In the genomic region with DNA sequence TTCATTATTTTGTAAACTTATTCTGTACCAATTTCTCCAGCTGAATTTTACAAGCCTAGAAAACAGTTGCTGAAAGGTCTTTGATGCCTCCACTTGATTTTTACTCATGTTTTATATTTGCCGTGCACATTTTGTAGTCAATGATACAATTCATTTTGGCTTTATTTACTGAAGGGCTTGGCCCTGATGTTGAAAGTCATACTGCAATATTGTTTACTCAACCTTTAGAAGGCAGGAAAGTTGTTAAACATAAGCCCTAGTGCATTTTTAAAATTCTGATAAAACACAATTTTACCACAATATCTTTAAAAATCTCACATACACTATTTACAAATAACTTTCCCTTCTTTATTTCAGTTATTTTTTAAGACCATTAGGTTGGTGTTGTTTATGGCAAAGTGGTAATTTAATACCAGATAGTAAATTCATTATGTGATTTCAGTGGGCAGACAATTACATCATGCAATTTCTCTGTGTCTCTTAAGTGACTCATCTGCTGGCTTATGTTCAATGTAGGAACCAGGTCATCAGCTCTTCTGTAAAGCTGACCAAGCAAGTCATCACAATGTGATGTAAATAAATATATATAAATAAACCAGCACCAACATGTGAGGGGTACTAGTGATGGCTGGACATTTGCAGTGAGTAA, we compare ENCODE assay signal across 1 cellular context.
TF ChIP-seq lines count a peak whose summit lies in the region.

No MANE protein-coding gene starts in this region.

TF ChIP-seq in HepG2, 621 proteins besides CTCF, POLR2A, EP300 and RAD21 (continues in another document):
- TF ChIP-seq, protein P1, sequence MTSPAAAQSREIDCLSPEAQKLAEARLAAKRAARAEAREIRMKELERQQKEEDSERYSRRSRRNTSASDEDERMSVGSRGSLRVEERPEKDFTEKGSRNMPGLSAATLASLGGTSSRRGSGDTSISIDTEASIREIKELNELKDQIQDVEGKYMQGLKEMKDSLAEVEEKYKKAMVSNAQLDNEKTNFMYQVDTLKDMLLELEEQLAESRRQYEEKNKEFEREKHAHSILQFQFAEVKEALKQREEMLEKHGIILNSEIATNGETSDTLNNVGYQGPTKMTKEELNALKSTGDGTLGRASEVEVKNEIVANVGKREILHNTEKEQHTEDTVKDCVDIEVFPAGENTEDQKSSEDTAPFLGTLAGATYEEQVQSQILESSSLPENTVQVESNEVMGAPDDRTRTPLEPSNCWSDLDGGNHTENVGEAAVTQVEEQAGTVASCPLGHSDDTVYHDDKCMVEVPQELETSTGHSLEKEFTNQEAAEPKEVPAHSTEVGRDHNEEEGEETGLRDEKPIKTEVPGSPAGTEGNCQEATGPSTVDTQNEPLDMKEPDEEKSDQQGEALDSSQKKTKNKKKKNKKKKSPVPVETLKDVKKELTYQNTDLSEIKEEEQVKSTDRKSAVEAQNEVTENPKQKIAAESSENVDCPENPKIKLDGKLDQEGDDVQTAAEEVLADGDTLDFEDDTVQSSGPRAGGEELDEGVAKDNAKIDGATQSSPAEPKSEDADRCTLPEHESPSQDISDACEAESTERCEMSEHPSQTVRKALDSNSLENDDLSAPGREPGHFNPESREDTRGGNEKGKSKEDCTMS (CRISPR knock-in tag; conservative IDR thresholded peaks at IDR 0.05), result no peak
- TF ChIP-seq KLF16 (CRISPR knock-in tag; IDR thresholded peaks at IDR 0.05) (0 out of 4 replicates have a peak, but pooled peaks of 1 of the 2 experiments have one; percentile 14), NR2F1 (CRISPR knock-in tag; IDR thresholded peaks at IDR 0.05) (peak in 1 of 2 experiments; percentile 37; a peak in 1 of 4 replicates), CEBPB (IDR thresholded peaks at IDR 0.05; ENCODE audit: borderline replicate concordance, low read depth, low read length) (peak; percentile 69), SOX6 (IDR thresholded peaks at IDR 0.05) (no peak), SOX6 (CRISPR knock-in tag; IDR thresholded peaks at IDR 0.05) (peak; percentile 48; the same call in 1 of the 2 replicates), CREM (IDR thresholded peaks at IDR 0.05) (0 out of 2 replicates have a peak, but pooled peaks have one; percentile 30), CREM (CRISPR knock-in tag; IDR thresholded peaks at IDR 0.05) (no peak), FOSL2 (CRISPR knock-in tag; IDR thresholded peaks at IDR 0.05) (peak; percentile 90), FOXP1 (IDR thresholded peaks at IDR 0.05) (no peak), FOXP1 (CRISPR knock-in tag; IDR thresholded peaks at IDR 0.05) (peak; percentile 47; the same call in 1 of the 2 replicates), MAFK (conservative IDR thresholded peaks at IDR 0.05 in 1 of 2, IDR thresholded peaks at IDR 0.05 in 1 of 2; ENCODE audit: low read length in 2 of 2) (peak; percentile 21 to 60; a peak in 2 of 4 replicates), GATAD2A (CRISPR knock-in tag; IDR thresholded peaks at IDR 0.05) (peak; percentile 71), FOXA1 (IDR thresholded peaks at IDR 0.05) (no peak), FOXA1 (CRISPR knock-in tag; IDR thresholded peaks at IDR 0.05) (peak; percentile 68; the same call in 1 of the 2 replicates), ATF7 (IDR thresholded peaks at IDR 0.05) (peak; percentile 51; the same call in 1 of the 2 replicates), ATF7 (CRISPR knock-in tag; IDR thresholded peaks at IDR 0.05) (no peak), FIP1L1 (IDR thresholded peaks at IDR 0.05; ENCODE audit: borderline replicate concordance, insufficient read depth, low read depth, low read length) (no peak), HNF4A (CRISPR knock-in tag; IDR thresholded peaks at IDR 0.05) (peak; percentile 25; the same call in 1 of the 2 replicates), ZNF24 (IDR thresholded peaks at IDR 0.05) (no peak), FOXA3 (CRISPR knock-in tag; IDR thresholded peaks at IDR 0.05) (peak; percentile 69), SOX5 (CRISPR knock-in tag; IDR thresholded peaks at IDR 0.05; ENCODE audit: borderline replicate concordance) (peak; percentile 44; the same call in 1 of the 2 replicates)
- TF ChIP-seq, protein P2, sequence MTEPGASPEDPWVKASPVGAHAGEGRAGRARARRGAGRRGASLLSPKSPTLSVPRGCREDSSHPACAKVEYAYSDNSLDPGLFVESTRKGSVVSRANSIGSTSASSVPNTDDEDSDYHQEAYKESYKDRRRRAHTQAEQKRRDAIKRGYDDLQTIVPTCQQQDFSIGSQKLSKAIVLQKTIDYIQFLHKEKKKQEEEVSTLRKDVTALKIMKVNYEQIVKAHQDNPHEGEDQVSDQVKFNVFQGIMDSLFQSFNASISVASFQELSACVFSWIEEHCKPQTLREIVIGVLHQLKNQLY (CRISPR knock-in tag; IDR thresholded peaks at IDR 0.05), result no peak
- TF ChIP-seq, protein P3, sequence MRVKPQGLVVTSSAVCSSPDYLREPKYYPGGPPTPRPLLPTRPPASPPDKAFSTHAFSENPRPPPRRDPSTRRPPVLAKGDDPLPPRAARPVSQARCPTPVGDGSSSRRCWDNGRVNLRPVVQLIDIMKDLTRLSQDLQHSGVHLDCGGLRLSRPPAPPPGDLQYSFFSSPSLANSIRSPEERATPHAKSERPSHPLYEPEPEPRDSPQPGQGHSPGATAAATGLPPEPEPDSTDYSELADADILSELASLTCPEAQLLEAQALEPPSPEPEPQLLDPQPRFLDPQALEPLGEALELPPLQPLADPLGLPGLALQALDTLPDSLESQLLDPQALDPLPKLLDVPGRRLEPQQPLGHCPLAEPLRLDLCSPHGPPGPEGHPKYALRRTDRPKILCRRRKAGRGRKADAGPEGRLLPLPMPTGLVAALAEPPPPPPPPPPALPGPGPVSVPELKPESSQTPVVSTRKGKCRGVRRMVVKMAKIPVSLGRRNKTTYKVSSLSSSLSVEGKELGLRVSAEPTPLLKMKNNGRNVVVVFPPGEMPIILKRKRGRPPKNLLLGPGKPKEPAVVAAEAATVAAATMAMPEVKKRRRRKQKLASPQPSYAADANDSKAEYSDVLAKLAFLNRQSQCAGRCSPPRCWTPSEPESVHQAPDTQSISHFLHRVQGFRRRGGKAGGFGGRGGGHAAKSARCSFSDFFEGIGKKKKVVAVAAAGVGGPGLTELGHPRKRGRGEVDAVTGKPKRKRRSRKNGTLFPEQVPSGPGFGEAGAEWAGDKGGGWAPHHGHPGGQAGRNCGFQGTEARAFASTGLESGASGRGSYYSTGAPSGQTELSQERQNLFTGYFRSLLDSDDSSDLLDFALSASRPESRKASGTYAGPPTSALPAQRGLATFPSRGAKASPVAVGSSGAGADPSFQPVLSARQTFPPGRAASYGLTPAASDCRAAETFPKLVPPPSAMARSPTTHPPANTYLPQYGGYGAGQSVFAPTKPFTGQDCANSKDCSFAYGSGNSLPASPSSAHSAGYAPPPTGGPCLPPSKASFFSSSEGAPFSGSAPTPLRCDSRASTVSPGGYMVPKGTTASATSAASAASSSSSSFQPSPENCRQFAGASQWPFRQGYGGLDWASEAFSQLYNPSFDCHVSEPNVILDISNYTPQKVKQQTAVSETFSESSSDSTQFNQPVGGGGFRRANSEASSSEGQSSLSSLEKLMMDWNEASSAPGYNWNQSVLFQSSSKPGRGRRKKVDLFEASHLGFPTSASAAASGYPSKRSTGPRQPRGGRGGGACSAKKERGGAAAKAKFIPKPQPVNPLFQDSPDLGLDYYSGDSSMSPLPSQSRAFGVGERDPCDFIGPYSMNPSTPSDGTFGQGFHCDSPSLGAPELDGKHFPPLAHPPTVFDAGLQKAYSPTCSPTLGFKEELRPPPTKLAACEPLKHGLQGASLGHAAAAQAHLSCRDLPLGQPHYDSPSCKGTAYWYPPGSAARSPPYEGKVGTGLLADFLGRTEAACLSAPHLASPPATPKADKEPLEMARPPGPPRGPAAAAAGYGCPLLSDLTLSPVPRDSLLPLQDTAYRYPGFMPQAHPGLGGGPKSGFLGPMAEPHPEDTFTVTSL (CRISPR knock-in tag; IDR thresholded peaks at IDR 0.05; ENCODE audit: borderline replicate concordance), result peak; percentile 41; the same call in 1 of the 2 replicates
- TF ChIP-seq, protein P4, sequence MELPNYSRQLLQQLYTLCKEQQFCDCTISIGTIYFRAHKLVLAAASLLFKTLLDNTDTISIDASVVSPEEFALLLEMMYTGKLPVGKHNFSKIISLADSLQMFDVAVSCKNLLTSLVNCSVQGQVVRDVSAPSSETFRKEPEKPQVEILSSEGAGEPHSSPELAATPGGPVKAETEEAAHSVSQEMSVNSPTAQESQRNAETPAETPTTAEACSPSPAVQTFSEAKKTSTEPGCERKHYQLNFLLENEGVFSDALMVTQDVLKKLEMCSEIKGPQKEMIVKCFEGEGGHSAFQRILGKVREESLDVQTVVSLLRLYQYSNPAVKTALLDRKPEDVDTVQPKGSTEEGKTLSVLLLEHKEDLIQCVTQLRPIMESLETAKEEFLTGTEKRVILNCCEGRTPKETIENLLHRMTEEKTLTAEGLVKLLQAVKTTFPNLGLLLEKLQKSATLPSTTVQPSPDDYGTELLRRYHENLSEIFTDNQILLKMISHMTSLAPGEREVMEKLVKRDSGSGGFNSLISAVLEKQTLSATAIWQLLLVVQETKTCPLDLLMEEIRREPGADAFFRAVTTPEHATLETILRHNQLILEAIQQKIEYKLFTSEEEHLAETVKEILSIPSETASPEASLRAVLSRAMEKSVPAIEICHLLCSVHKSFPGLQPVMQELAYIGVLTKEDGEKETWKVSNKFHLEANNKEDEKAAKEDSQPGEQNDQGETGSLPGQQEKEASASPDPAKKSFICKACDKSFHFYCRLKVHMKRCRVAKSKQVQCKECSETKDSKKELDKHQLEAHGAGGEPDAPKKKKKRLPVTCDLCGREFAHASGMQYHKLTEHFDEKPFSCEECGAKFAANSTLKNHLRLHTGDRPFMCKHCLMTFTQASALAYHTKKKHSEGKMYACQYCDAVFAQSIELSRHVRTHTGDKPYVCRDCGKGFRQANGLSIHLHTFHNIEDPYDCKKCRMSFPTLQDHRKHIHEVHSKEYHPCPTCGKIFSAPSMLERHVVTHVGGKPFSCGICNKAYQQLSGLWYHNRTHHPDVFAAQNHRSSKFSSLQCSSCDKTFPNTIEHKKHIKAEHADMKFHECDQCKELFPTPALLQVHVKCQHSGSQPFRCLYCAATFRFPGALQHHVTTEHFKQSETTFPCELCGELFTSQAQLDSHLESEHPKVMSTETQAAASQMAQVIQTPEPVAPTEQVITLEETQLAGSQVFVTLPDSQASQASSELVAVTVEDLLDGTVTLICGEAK (IDR thresholded peaks at IDR 0.05), result no peak
- TF ChIP-seq, protein P4 (CRISPR knock-in tag; IDR thresholded peaks at IDR 0.05), result no peak
- TF ChIP-seq, protein P5, sequence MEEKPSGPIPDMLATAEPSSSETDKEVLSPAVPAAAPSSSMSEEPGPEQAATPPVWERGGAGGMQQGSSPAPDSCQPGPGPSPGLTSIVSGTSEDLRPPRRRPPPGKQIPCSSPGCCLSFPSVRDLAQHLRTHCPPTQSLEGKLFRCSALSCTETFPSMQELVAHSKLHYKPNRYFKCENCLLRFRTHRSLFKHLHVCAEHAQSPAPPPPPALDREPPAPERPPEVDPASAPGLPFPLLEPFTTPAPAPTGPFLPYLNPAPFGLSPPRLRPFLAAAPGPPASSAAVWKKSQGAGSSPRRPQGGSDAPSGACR (CRISPR knock-in tag; IDR thresholded peaks at IDR 0.05), result no peak
- TF ChIP-seq, protein P6, sequence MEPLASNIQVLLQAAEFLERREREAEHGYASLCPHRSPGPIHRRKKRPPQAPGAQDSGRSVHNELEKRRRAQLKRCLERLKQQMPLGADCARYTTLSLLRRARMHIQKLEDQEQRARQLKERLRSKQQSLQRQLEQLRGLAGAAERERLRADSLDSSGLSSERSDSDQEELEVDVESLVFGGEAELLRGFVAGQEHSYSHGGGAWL (CRISPR knock-in tag; IDR thresholded peaks at IDR 0.05), result no peak
- TF ChIP-seq, protein P7, sequence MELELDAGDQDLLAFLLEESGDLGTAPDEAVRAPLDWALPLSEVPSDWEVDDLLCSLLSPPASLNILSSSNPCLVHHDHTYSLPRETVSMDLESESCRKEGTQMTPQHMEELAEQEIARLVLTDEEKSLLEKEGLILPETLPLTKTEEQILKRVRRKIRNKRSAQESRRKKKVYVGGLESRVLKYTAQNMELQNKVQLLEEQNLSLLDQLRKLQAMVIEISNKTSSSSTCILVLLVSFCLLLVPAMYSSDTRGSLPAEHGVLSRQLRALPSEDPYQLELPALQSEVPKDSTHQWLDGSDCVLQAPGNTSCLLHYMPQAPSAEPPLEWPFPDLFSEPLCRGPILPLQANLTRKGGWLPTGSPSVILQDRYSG (CRISPR knock-in tag; IDR thresholded peaks at IDR 0.05), result no peak
- TF ChIP-seq, protein P8, sequence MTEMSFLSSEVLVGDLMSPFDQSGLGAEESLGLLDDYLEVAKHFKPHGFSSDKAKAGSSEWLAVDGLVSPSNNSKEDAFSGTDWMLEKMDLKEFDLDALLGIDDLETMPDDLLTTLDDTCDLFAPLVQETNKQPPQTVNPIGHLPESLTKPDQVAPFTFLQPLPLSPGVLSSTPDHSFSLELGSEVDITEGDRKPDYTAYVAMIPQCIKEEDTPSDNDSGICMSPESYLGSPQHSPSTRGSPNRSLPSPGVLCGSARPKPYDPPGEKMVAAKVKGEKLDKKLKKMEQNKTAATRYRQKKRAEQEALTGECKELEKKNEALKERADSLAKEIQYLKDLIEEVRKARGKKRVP (CRISPR knock-in tag; IDR thresholded peaks at IDR 0.05), result peak in 1 of 2 experiments; percentile 92; a peak in 2 of 4 replicates
- TF ChIP-seq, protein P9, sequence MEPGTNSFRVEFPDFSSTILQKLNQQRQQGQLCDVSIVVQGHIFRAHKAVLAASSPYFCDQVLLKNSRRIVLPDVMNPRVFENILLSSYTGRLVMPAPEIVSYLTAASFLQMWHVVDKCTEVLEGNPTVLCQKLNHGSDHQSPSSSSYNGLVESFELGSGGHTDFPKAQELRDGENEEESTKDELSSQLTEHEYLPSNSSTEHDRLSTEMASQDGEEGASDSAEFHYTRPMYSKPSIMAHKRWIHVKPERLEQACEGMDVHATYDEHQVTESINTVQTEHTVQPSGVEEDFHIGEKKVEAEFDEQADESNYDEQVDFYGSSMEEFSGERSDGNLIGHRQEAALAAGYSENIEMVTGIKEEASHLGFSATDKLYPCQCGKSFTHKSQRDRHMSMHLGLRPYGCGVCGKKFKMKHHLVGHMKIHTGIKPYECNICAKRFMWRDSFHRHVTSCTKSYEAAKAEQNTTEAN (CRISPR knock-in tag; conservative IDR thresholded peaks at IDR 0.05), result no peak
